Comparison of ENCODE assay signal across 8 cellular contexts in the genomic region with DNA sequence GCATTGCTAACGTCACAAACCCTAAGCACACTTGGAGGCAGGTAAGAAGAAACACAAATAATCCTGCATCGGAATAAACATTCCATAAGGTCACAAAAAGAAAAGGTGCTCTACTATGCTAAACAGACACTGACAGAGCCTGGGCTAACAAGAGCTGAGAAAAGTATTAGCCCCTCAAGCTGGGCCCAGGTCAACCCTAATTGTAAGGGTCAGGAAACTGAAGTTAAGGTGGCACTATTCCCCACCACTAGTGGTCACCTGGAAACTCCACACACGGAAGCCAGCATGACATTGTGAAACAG. TPM values are rescaled to one million over a fixed set of nuclear protein-coding genes. Genes with fewer than 3 reads are reported as not detected.
DNase-seq lines count a peak whose midpoint lies in the region; TF ChIP-seq lines count a peak whose summit lies in the region.

No MANE protein-coding gene starts in this region.

- TF ChIP-seq RAD21 in neural cell (conservative IDR thresholded peaks at IDR 0.05) = no peak

- H3K4me3 ChIP-seq in BLaER1 = peak overlapping the region; percentile 85
- peak overlapping the region; percentile 78 for H3K4me3 ChIP-seq in MM.1S (ENCODE audit: low read length)
- H3K4me3 ChIP-seq in ectodermal cell (ENCODE audit: insufficient read depth, low read depth, low read length) = peak overlapping the region; percentile 82
- H3K4me3 ChIP-seq in neural cell (ENCODE audit: low read length) = peak overlapping the region; percentile 87

- WGBS in ectodermal cell, 2 experiments = 45 to 48% methylated on average over 3 of the region's 3 CpGs

- H3K9ac ChIP-seq in BLaER1 (peak overlapping the region; percentile 90), MM.1S (ENCODE audit: low read length) (peak overlapping the region; percentile 52; the same call in 1 of the 2 replicates), neural cell (ENCODE audit: low read length) (peak overlapping the region; percentile 82)

- peak overlapping the region; percentile 96 for H3K4me2 ChIP-seq in BLaER1
- H3K4me2 ChIP-seq in MM.1S (ENCODE audit: low read depth, low read length) = peak overlapping the region; percentile 97
- peak overlapping the region; percentile 100 for H3K4me2 ChIP-seq in neural cell (ENCODE audit: low read length)

- DNase-seq in MM.1S (no peak), kidney glomerular epithelial cell (lab: John Stamatoyannopoulos, UW) (no peak), GM19240 (ENCODE audit: insufficient read length, low spot score) (no peak), NK-92 (lab: John Stamatoyannopoulos, UW; ENCODE audit: unreplicated experiment) (no peak), NCI-H510A treated with DMSO at 0.1 percent for 48 hours (lab: John Stamatoyannopoulos, UW) (no peak)

- H3K4me1 ChIP-seq in BLaER1 (peaks cover 79% of the 10 kb centered on the region), MM.1S (ENCODE audit: low read length) (peaks cover 28% of the 10 kb centered on the region), ectodermal cell (ENCODE audit: control insufficient read depth, insufficient read depth, low read length) (peaks cover 10% of the 10 kb centered on the region)

- H3K9me3 ChIP-seq in BLaER1 (no peaks in the 10 kb centered on the region), MM.1S (replicated peaks; ENCODE audit: insufficient read depth, low read length) (no peaks in the 10 kb centered on the region), ectodermal cell (ENCODE audit: control insufficient read depth, low read length) (no peaks in the 10 kb centered on the region), neural cell (ENCODE audit: low read length) (no peaks in the 10 kb centered on the region)

- no peaks in the 10 kb centered on the region for H3K9me2 ChIP-seq in MM.1S (replicated peaks; ENCODE audit: insufficient read depth, low read length)
- H3K9me2 ChIP-seq in neural cell (ENCODE audit: insufficient read depth, low read length) = no peaks in the 10 kb centered on the region

- H3K79me2 ChIP-seq in MM.1S (ENCODE audit: low read length) = peaks cover 59% of the 10 kb centered on the region
- H3K79me2 ChIP-seq in neural cell (replicated peaks; ENCODE audit: insufficient read depth, low read length) = peaks cover 59% of the 10 kb centered on the region

- no peak for TF ChIP-seq EP300 in neural cell (conservative IDR thresholded peaks at IDR 0.05; ENCODE audit: poor library complexity, severe bottlenecking)

- TF ChIP-seq CTCF in MM.1S (IDR thresholded peaks at IDR 0.05; ENCODE audit: low read length) (no peak), neural cell (IDR thresholded peaks at IDR 0.05; ENCODE audit: poor library complexity, severe bottlenecking) (peak; percentile 20)

- H3K27ac ChIP-seq in BLaER1 (no peak overlapping the region), MM.1S (ENCODE audit: low read length) (no peak overlapping the region), ectodermal cell (ENCODE audit: insufficient read depth, low read depth, low read length, poor library complexity, severe bottlenecking) (no peak overlapping the region), neural cell (ENCODE audit: low read length) (peak overlapping the region; percentile 77)

- peaks cover 19% of the 10 kb centered on the region; the same call in 1 of the 2 replicates for H3K36me3 ChIP-seq in BLaER1
- no peaks in the 10 kb centered on the region for H3K36me3 ChIP-seq in MM.1S (replicated peaks; ENCODE audit: insufficient read depth, low read length)
- H3K36me3 ChIP-seq in ectodermal cell (ENCODE audit: control insufficient read depth, insufficient read depth, low read length) = no peaks in the 10 kb centered on the region
- H3K36me3 ChIP-seq in neural cell (ENCODE audit: insufficient read depth, low read length) = no peaks in the 10 kb centered on the region

- H2AFZ ChIP-seq in MM.1S (ENCODE audit: low read length) (no peak overlapping the region), neural cell (ENCODE audit: low read depth, low read length) (no peak overlapping the region)

- H3K27me3 ChIP-seq in BLaER1 (peaks cover 12% of the 10 kb centered on the region; the same call in 1 of the 2 replicates), MM.1S (replicated peaks; ENCODE audit: insufficient read depth, low read length) (peaks cover under 1% of the 10 kb centered on the region; the same call in 1 of the 2 replicates), ectodermal cell (ENCODE audit: control insufficient read depth, insufficient read depth, low read length, poor library complexity, severe bottlenecking) (peaks cover 31% of the 10 kb centered on the region), neural cell (ENCODE audit: insufficient read depth, low read depth, low read length) (peaks cover 28% of the 10 kb centered on the region)

- H4K20me1 ChIP-seq in BLaER1 (peaks cover 59% of the 10 kb centered on the region), MM.1S (ENCODE audit: insufficient read depth, low read length) (peaks cover 16% of the 10 kb centered on the region), neural cell (ENCODE audit: insufficient read depth) (peaks cover 40% of the 10 kb centered on the region)

- peaks cover 19% of the 10 kb centered on the region for H3F3A ChIP-seq in MM.1S (ENCODE audit: insufficient read depth, low read length)
- H3F3A ChIP-seq in neural cell (ENCODE audit: insufficient read depth, low read length, poor library complexity, severe bottlenecking) = peaks cover 6% of the 10 kb centered on the region

TF ChIP-seq in neural cell, 6 proteins besides CTCF, POLR2A, EP300 and RAD21:
- TF ChIP-seq TAF1 (IDR thresholded peaks at IDR 0.05; ENCODE audit: low read depth) (no peak), EZH2 (IDR thresholded peaks at IDR 0.05; ENCODE audit: borderline replicate concordance, insufficient read depth, low read length, poor library complexity, severe bottlenecking) (no peak), POLR2AphosphoS5 (IDR thresholded peaks at IDR 0.05) (no peak), MXI1 (conservative IDR thresholded peaks at IDR 0.05; ENCODE audit: poor library complexity, severe bottlenecking) (no peak), SMC3 (conservative IDR thresholded peaks at IDR 0.05; ENCODE audit: poor library complexity) (no peak)
- TF ChIP-seq, protein P1, sequence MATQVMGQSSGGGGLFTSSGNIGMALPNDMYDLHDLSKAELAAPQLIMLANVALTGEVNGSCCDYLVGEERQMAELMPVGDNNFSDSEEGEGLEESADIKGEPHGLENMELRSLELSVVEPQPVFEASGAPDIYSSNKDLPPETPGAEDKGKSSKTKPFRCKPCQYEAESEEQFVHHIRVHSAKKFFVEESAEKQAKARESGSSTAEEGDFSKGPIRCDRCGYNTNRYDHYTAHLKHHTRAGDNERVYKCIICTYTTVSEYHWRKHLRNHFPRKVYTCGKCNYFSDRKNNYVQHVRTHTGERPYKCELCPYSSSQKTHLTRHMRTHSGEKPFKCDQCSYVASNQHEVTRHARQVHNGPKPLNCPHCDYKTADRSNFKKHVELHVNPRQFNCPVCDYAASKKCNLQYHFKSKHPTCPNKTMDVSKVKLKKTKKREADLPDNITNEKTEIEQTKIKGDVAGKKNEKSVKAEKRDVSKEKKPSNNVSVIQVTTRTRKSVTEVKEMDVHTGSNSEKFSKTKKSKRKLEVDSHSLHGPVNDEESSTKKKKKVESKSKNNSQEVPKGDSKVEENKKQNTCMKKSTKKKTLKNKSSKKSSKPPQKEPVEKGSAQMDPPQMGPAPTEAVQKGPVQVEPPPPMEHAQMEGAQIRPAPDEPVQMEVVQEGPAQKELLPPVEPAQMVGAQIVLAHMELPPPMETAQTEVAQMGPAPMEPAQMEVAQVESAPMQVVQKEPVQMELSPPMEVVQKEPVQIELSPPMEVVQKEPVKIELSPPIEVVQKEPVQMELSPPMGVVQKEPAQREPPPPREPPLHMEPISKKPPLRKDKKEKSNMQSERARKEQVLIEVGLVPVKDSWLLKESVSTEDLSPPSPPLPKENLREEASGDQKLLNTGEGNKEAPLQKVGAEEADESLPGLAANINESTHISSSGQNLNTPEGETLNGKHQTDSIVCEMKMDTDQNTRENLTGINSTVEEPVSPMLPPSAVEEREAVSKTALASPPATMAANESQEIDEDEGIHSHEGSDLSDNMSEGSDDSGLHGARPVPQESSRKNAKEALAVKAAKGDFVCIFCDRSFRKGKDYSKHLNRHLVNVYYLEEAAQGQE (IDR thresholded peaks at IDR 0.05; ENCODE audit: borderline replicate concordance) = no peak
TF ChIP-seq in neural cell: peak in this region for 0.

RNA-seq across cellular contexts. Expression of a gene that starts 1.3 kb away (rescaled TPM):
- polyA plus RNA-seq in ectodermal cell (2013, experiment 1 of 4) = 176 TPM
- 199 TPM for polyA plus RNA-seq in ectodermal cell (2013, experiment 2 of 4)
- polyA plus RNA-seq in ectodermal cell (2013, experiment 3 of 4) = 164 TPM
- 183 TPM for polyA plus RNA-seq in ectodermal cell (2013, experiment 4 of 4)
- 152 and 170 TPM in 2 replicates for polyA plus RNA-seq in neural cell
- 118 and 119 TPM in 2 replicates for polyA minus RNA-seq in neural cell

RNA-seq across cellular contexts. Expression of a gene that starts 48.5 kb away (rescaled TPM):
- not detected for polyA plus RNA-seq in ectodermal cell (2013, experiment 1 of 4)
- polyA plus RNA-seq in ectodermal cell (2013, experiment 2 of 4) = 0.50 TPM
- polyA plus RNA-seq in ectodermal cell (2013, experiment 3 of 4) = 0.27 TPM
- 0.08 TPM for polyA plus RNA-seq in ectodermal cell (2013, experiment 4 of 4)
- not detected in 2 replicates for polyA plus RNA-seq in neural cell
- polyA minus RNA-seq in neural cell = not detected in 2 replicates

RNA-seq across cellular contexts. Expression of a gene that starts 54.4 kb away (rescaled TPM):
- polyA plus RNA-seq in ectodermal cell (2013, experiment 1 of 4) = 147 TPM
- polyA plus RNA-seq in ectodermal cell (2013, experiment 2 of 4) = 151 TPM
- polyA plus RNA-seq in ectodermal cell (2013, experiment 3 of 4) = 127 TPM
- 151 TPM for polyA plus RNA-seq in ectodermal cell (2013, experiment 4 of 4)
- 113 TPM in 2 replicates for polyA plus RNA-seq in neural cell
- polyA minus RNA-seq in neural cell = 63.1 and 69.1 TPM in 2 replicates
